1 cellular context compared by ENCODE assay signal in genomic region chr12:54286042-54286931, GRCh38.
TF ChIP-seq lines count a peak whose summit lies in the region.

No MANE protein-coding gene starts in this region.

TF ChIP-seq in HEK293, 187 proteins besides CTCF, POLR2A, EP300 and RAD21 (continued from another document):
- TF ChIP-seq KLF17 (tag by site-specific recombination; IDR thresholded peaks at IDR 0.05) (peak; percentile 48; the same call in 1 of the 2 replicates), ZNF23 (tag by site-specific recombination; IDR thresholded peaks at IDR 0.05; ENCODE audit: borderline replicate concordance) (no peak), ZNF311 (tag by site-specific recombination; IDR thresholded peaks at IDR 0.05; ENCODE audit: borderline replicate concordance) (no peak), ZXDB (tag by site-specific recombination; IDR thresholded peaks at IDR 0.05) (peak; percentile 49), ZNF677 (tag by site-specific recombination; IDR thresholded peaks at IDR 0.05) (no peak), ZEB2 (tag by site-specific recombination; IDR thresholded peaks at IDR 0.05) (peak; percentile 20; the same call in 1 of the 2 replicates), ELK4 (IDR thresholded peaks at IDR 0.05; ENCODE audit: borderline replicate concordance, low read depth, low read length) (no peak), ZNF76 (tag by site-specific recombination; IDR thresholded peaks at IDR 0.05; ENCODE audit: borderline replicate concordance, low read depth) (no peak), ZBTB17 (tag by site-specific recombination; IDR thresholded peaks at IDR 0.05) (peak; percentile 97), PRDM1 (tag by site-specific recombination; IDR thresholded peaks at IDR 0.05) (peak; percentile 55; the same call in 1 of the 2 replicates), GLI4 (tag by site-specific recombination; IDR thresholded peaks at IDR 0.05) (no peak), IKZF3 (tag by site-specific recombination; IDR thresholded peaks at IDR 0.05) (peak; percentile 48), SCRT1 (tag by site-specific recombination; IDR thresholded peaks at IDR 0.05; ENCODE audit: borderline replicate concordance) (peak; percentile 91), ZNF660 (tag by site-specific recombination; IDR thresholded peaks at IDR 0.05) (no peak), ZNF24 (tag by site-specific recombination; IDR thresholded peaks at IDR 0.05) (0 out of 2 replicates have a peak, but pooled peaks have one; percentile 37), SCRT2 (tag by site-specific recombination; IDR thresholded peaks at IDR 0.05) (peak; percentile 85), ZNF19 (tag by site-specific recombination; IDR thresholded peaks at IDR 0.05; ENCODE audit: low read depth) (no peak)
